ENCODE assay signal across 8 cellular contexts in the genomic region with DNA sequence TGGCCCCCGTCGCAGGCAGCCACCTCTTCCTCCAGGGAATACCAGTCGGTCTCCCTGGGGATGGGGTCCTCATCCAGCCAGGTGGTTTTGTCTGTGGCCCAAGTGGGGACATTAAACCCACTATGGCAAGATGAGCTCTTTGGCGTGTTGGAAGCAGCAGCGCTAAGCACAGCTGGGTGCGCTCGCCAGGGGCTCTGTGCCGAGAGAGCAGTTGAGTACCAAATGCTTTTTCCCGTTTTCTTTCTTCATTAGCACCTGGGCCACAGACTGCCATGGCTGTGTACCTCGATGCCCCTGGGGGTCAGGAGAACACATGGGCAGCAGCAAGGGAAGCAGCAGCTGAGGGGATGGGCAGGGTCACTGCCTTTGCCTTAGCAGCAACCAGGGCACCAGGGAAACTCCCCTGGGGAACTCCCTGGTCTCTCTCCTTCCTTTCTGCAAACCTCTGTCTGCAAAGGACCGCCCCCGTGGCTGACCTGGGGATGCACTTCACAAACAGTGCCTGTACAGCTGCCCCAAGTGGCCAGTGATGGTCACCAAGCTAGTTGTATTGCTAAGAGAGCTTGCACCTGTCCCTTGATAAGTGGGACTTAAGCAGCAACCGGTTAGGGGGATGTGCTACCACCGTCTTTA. TPM values are rescaled to one million over a fixed set of nuclear protein-coding genes. Genes with fewer than 3 reads are reported as not detected.
DNase-seq lines count a peak whose midpoint lies in the region; ATAC-seq and TF ChIP-seq lines count a peak whose summit lies in the region.

No MANE protein-coding gene starts in this region.

- no peak overlapping the region for H3K27ac ChIP-seq in Peyer's patch

- peak; percentile 70 for ATAC-seq in GM18499 (IDR thresholded peaks at IDR 0.05; ENCODE audit: insufficient read depth, unreplicated experiment)
- peak; percentile 93 for ATAC-seq in GM19455 (IDR thresholded peaks at IDR 0.05; ENCODE audit: unreplicated experiment)
- ATAC-seq in HG03139 (IDR thresholded peaks at IDR 0.05; ENCODE audit: unreplicated experiment): peak; percentile 93

- H3K27ac Mint-ChIP-seq in activated naive CD8-positive, alpha-beta T cell treated with anti-CD3 and anti-CD28 coated beads for 36 hours: no peak overlapping the region
- no peak overlapping the region for H3K27ac Mint-ChIP-seq in HFFc6

- H3K9me3 ChIP-seq in Peyer's patch: no peaks in the 10 kb centered on the region

- H3K4me1 ChIP-seq in Peyer's patch: no peaks in the 10 kb centered on the region

- TF ChIP-seq POLR2A in Peyer's patch (IDR thresholded peaks at IDR 0.05): no peak
- no peak for TF ChIP-seq POLR2A in erythroblast (IDR thresholded peaks at IDR 0.05; ENCODE audit: low read length)

- peaks cover 5% of the 10 kb centered on the region for H3K4me1 Mint-ChIP-seq in activated naive CD8-positive, alpha-beta T cell treated with anti-CD3 and anti-CD28 coated beads for 36 hours
- no peaks in the 10 kb centered on the region for H3K4me1 Mint-ChIP-seq in HFFc6 (ENCODE audit: low read depth)

- H3K4me3 ChIP-seq in Peyer's patch: no peak overlapping the region

- no peaks in the 10 kb centered on the region for H3K9me3 Mint-ChIP-seq in activated naive CD8-positive, alpha-beta T cell treated with anti-CD3 and anti-CD28 coated beads for 36 hours
- peaks cover 22% of the 10 kb centered on the region for H3K9me3 Mint-ChIP-seq in HFFc6

- no peaks in the 10 kb centered on the region for H3K36me3 Mint-ChIP-seq in activated naive CD8-positive, alpha-beta T cell treated with anti-CD3 and anti-CD28 coated beads for 36 hours
- H3K36me3 Mint-ChIP-seq in HFFc6 (ENCODE audit: low read depth): no peaks in the 10 kb centered on the region

- no peaks in the 10 kb centered on the region for H3K36me3 ChIP-seq in Peyer's patch

- no peak for TF ChIP-seq CTCF in HFFc6 (IDR thresholded peaks at IDR 0.05)
- no peak for TF ChIP-seq CTCF in Peyer's patch (IDR thresholded peaks at IDR 0.05)

- no peak overlapping the region for H3K4me3 Mint-ChIP-seq in activated naive CD8-positive, alpha-beta T cell treated with anti-CD3 and anti-CD28 coated beads for 36 hours
- H3K4me3 Mint-ChIP-seq in HFFc6: no peak overlapping the region

- no peaks in the 10 kb centered on the region for H3K27me3 ChIP-seq in Peyer's patch

- peak; percentile 22 for DNase-seq in activated naive CD8-positive, alpha-beta T cell treated with anti-CD3 and anti-CD28 coated beads for 36 hours
- no peak for DNase-seq in HFFc6
- DNase-seq in Peyer's patch: no peak
- DNase-seq in COLO668 (lab: John Stamatoyannopoulos, UW; ENCODE audit: unreplicated experiment): no peak
- DNase-seq in erythroblast (lab: John Stamatoyannopoulos, UW): no peak

- H3K27me3 Mint-ChIP-seq in activated naive CD8-positive, alpha-beta T cell treated with anti-CD3 and anti-CD28 coated beads for 36 hours: no peaks in the 10 kb centered on the region
- H3K27me3 Mint-ChIP-seq in HFFc6 (ENCODE audit: insufficient read depth): peaks cover 8% of the 10 kb centered on the region; the same call in 1 of the 2 replicates

RNA-seq across cellular contexts. Expression of gene EDARADD, which starts 31.1 kb away (rescaled TPM):
- 1 to 10 TPM; 1.6 TPM for total RNA-seq in activated naive CD8-positive, alpha-beta T cell treated with anti-CD3 and anti-CD28 coated beads for 36 hours
- total RNA-seq in HFFc6 (2021; fragmentation: NEBNext Ultra II Directional; extraction: Animal tissue kit (Norgen Biotek cat#: 25700)): under 1 TPM in 2 of 6 experiments, not detected in 4; 0.43 TPM
- total RNA-seq in Peyer's patch: not detected
